ENCODE assay signal across 1 cellular context in genomic region chr2:230398698-230399097, GRCh38. TPM values are rescaled to one million over a fixed set of nuclear protein-coding genes. Genes with fewer than 3 reads are reported as not detected.
"Had no signal": no experiment of that assay in that cellular context is flagged by ENCODE, and none has a peak within 500 bp of the region (broad histone marks: within the 10 kb centered on the region; RNA-seq: fewer than 3 reads in every experiment).

No MANE protein-coding gene starts in this region.

RNA-seq across cellular contexts. Expression of gene SP100, which starts 17.3 kb away (rescaled TPM):
- total RNA-seq: neural crest cell had no signal
